ENCODE assay signal across 20 cellular contexts in the genomic region with DNA sequence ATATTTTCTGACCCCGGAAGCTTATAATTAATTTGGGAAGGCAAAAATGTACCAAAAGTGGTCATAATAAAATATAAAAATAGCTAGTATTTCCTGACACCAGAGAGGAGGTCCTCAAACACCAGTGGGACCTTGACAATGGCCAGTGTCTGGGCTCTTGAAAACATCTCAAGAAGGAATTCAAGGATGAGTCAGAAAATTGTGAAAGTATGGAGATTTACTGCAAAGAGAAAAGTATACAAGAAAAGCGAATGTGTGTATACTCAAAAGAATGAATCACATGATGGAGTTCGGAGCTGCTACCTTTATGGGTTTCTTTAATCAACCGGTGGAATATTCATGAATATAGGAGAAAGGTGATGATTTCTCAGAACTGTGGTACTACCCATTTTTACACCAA.
"Had no signal": no experiment of that assay in that cellular context is flagged by ENCODE, and none has a peak within 500 bp of the region (broad histone marks: within the 10 kb centered on the region; RNA-seq: fewer than 3 reads in every experiment).

No MANE protein-coding gene starts in this region.

- H3K36me3 ChIP-seq: left lung, sigmoid colon, spleen, tibial artery had no signal

- H3K27ac ChIP-seq: dorsolateral prefrontal cortex, left lung, parathyroid adenoma, sigmoid colon, spleen, testis, tibial artery had no signal

- H3K9me3 ChIP-seq: sigmoid colon, testis, tibial artery had no signal

- DNase-seq: caudate nucleus; cerebellar nuclear complex; dorsolateral prefrontal cortex; effector CD4-positive, alpha-beta T cell; head of caudate nucleus; left cardiac atrium; left lung; naive thymus-derived CD8-positive, alpha-beta T cell; right cardiac atrium; sigmoid colon; spleen; stimulated activated CD4-positive, alpha-beta T cell treated with anti-CD3 and anti-CD28 coated beads, Interleukin-4, amount 100 ng/mL, for 4 hours; stimulated activated naive CD8-positive, alpha-beta T cell treated with anti-CD3 and anti-CD28 coated beads, Interleukin-15, Interleukin-2, amounts not matched to agents 100 U/mL and 50 U/mL, for 24 hours; substantia nigra; testis; tibial artery had no signal

- H3K27ac Mint-ChIP-seq: naive thymus-derived CD8-positive, alpha-beta T cell; progenitor cell of endocrine pancreas; stimulated activated memory B cell treated with anti-CD40 and anti-IgM and Interleukin-4, amounts not matched to agents 10 μg/mL and 1 μg/mL and 100 μg/mL, for 72 hours; type B pancreatic cell had no signal

- H3K4me1 Mint-ChIP-seq: naive thymus-derived CD8-positive, alpha-beta T cell; stimulated activated memory B cell treated with anti-CD40 and anti-IgM and Interleukin-4, amounts not matched to agents 10 μg/mL and 1 μg/mL and 100 μg/mL, for 72 hours had no signal

- H3K36me3 Mint-ChIP-seq: naive thymus-derived CD8-positive, alpha-beta T cell; stimulated activated memory B cell treated with anti-CD40 and anti-IgM and Interleukin-4, amounts not matched to agents 10 μg/mL and 1 μg/mL and 100 μg/mL, for 72 hours; type B pancreatic cell had no signal

- H3K4me3 Mint-ChIP-seq: naive thymus-derived CD8-positive, alpha-beta T cell; stimulated activated memory B cell treated with anti-CD40 and anti-IgM and Interleukin-4, amounts not matched to agents 10 μg/mL and 1 μg/mL and 100 μg/mL, for 72 hours; type B pancreatic cell had no signal

- H3K27me3 Mint-ChIP-seq: naive thymus-derived CD8-positive, alpha-beta T cell; progenitor cell of endocrine pancreas; stimulated activated memory B cell treated with anti-CD40 and anti-IgM and Interleukin-4, amounts not matched to agents 10 μg/mL and 1 μg/mL and 100 μg/mL, for 72 hours had no signal

- H3K27me3 ChIP-seq: dorsolateral prefrontal cortex, left lung, sigmoid colon, spleen, testis, tibial artery had no signal

- H3K4me3 ChIP-seq: dorsolateral prefrontal cortex, left lung, sigmoid colon, spleen, testis, tibial artery had no signal

- H3K4me1 ChIP-seq: left lung, parathyroid adenoma, sigmoid colon, spleen, testis, tibial artery had no signal
